In the genomic region with DNA sequence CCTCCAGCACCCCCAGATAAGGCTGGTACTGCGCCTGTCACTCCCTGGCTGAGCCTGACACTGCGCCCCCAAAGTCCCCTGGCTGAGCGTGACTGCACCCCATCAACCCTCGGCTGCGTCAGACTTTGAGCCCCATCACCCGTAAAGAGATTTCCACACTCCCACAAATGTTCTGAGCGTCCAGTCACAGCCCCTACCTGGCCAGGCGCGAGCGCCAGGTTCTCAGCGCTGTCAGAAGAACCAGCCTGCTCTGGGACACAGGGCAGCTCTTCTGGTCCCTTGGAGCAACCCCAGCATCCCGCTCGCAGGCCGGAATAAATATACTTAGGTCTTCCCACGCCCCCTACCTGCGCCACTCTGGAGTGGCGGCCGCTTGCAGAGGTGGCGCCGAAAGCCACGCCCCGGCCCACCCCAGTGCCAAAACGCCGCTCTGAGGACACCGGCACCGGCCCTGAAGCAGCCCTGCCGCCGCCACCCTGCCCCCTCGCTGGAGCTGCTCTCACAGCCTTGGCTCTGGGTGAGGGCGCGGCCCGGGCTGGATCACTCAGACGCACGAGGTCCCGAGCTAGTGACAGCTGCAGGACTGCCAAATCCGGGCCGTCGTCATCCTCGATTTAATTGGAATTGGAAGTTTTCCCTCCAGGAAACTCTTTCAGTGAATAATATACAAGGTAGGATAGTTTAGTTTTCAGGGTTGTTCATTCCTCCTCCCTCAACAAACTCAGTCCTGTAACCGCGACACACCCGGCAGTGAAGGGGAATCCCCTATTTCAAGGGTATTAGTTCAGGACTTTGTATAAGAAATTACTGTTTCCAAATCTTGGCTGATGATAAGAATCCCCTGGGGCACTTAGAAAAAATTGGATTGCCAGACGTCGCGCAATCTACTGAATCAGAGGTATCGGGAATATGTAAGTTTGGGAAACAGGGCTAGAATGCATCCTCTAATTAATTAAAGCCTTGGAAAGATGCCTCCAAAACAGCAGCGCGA, we compare ENCODE assay signal across 8 cellular contexts. TPM values are rescaled to one million over a fixed set of nuclear protein-coding genes. Genes with fewer than 3 reads are reported as not detected.
A peak's percentile ranks its signal among the peaks of the same experiment; 100 is the strongest.
DNase-seq lines count a peak whose midpoint lies in the region; ATAC-seq and TF ChIP-seq lines count a peak whose summit lies in the region.

No MANE protein-coding gene starts in this region.

- H3K9me3 Mint-ChIP-seq in Caco-2 (ENCODE audit: unreplicated experiment): no peaks in the 10 kb centered on the region

- POLR2A ChIA-PET in Caco-2 (lab: Charles Lee): interaction anchor here (0.5 to 0.7 kb wide), 3 partner anchors 49 to 1772 kb away, joined by 3 to 7 read pairs (median 4); no protein-coding TSS in a partner anchor

- peaks cover 17% of the 10 kb centered on the region for H3K36me3 Mint-ChIP-seq in Caco-2 (ENCODE audit: insufficient read depth, unreplicated experiment)

- H3K36me3 ChIP-seq in Caco-2 (ENCODE audit: control insufficient read depth, insufficient read depth, low read length) (no peaks in the 10 kb centered on the region), ascending aorta (no peaks in the 10 kb centered on the region)

- TF ChIP-seq CTCF in Caco-2 (IDR thresholded peaks at IDR 0.05; ENCODE audit: insufficient read depth in 1 of 2, low read depth in 1 of 2, low read length in 1 of 2, severe bottlenecking in 1 of 2, unreplicated experiment in 1 of 2) (no peak), ascending aorta (IDR thresholded peaks at IDR 0.05) (peak; percentile 25 to 41 (median 35))

- H3K4me3 ChIP-seq in Caco-2 (ENCODE audit: low read depth, low read length) (peak overlapping the region; percentile 31), ascending aorta (peak overlapping the region; percentile 78 to 89)

- peak overlapping the region; percentile 66 for H3K4me3 Mint-ChIP-seq in Caco-2 (ENCODE audit: unreplicated experiment)

- H3K4me1 Mint-ChIP-seq in Caco-2 (ENCODE audit: low read depth, unreplicated experiment): no peaks in the 10 kb centered on the region

- CTCF ChIA-PET in Caco-2 (lab: Charles Lee): interaction anchor here (0.5 to 1.7 kb wide), 5 partner anchors 28 to 323 kb away, joined by 3 to 6 read pairs (median 3); no protein-coding TSS in a partner anchor

- ATAC-seq in GM21360 (IDR thresholded peaks at IDR 0.05; ENCODE audit: unreplicated experiment) (peak; percentile 30), sciatic nerve (peak; percentile 56)

- H3K27ac Mint-ChIP-seq in Caco-2 (ENCODE audit: unreplicated experiment): no peak overlapping the region

- BruUV-seq in Caco-2 (replicated peaks; lab: Mats Ljungman, UMichigan): no TSS peak

- DNase-seq in Caco-2 (peak; percentile 65 to 71), HT1080 (ENCODE audit: low read depth) (peak; percentile 61), T-helper 1 cell (peak; percentile 61 to 82 (median 70)), ascending aorta (ENCODE audit: low spot score in 2 of 2) (peak; percentile 65 to 91), iPS DF 19.7 (ENCODE audit: low read depth, low spot score) (peak; percentile 38), sciatic nerve (ENCODE audit: low spot score) (peak; percentile 83), inferior parietal cortex (ENCODE audit: extremely low spot score) (no peak)

- peak overlapping the region; percentile 96 to 99 for H3K27ac ChIP-seq in ascending aorta

- no peaks in the 10 kb centered on the region for H3K27me3 Mint-ChIP-seq in Caco-2 (ENCODE audit: insufficient read depth, unreplicated experiment)

- no peaks in the 10 kb centered on the region for H3K27me3 ChIP-seq in Caco-2 (replicated peaks; ENCODE audit: control insufficient read depth, insufficient read depth, low read length)
- H3K27me3 ChIP-seq in ascending aorta: no peaks in the 10 kb centered on the region

- intact Hi-C loops in Caco-2 (cut with micrococcal nuclease; ENCODE audit: unreplicated experiment) (loop anchor here (1.0 to 5.0 kb wide), 4 partner anchors 42 to 279 kb away; no protein-coding TSS in a partner anchor), ascending aorta (cut with DNase I) (loop anchor here (2.0 to 5.0 kb wide), 5 partner anchors 23 to 598 kb away; partner anchors contain the start of genes ABHD17B, C9orf85 and ZFAND5), sciatic nerve (cut with DNase I) (no loop called here)

- H3K4me1 ChIP-seq in Caco-2 (no peaks in the 10 kb centered on the region), ascending aorta (peaks cover 0 to 21% of the 10 kb centered on the region in 2 donors)

- H3K9me3 ChIP-seq in Caco-2: no peaks in the 10 kb centered on the region
- no peaks in the 10 kb centered on the region for H3K9me3 ChIP-seq in ascending aorta

RNA-seq across cellular contexts. Expression of gene CEMIP2, which starts 1.2 kb away (rescaled TPM):
- total RNA-seq in Caco-2 (2022) (28.4 and 37.2 TPM in 2 replicates), ascending aorta (34.4 TPM), sciatic nerve (111 TPM)
- total RNA-seq in HT1080 (2014; rRNA removed; shearing (Covaris generic)): 14.6 and 15.2 TPM in 2 replicates
- polyA plus RNA-seq in HT1080 (2015; cell fraction: cytosol; rRNA removed): 18.3 and 21.9 TPM in 2 replicates
- 44.3 and 46.6 TPM in 2 replicates for polyA plus RNA-seq in HT1080 (2015; cell fraction: nucleus; rRNA removed)

Comparison
In these comparisons a context has a peak if more than half of its experiments do, and no peak if none do; other contexts are left out.
1. CTCF ChIP-seq: peak in ascending aorta (3 of 3); none in Caco-2 (0 of 2).